Comparison of ENCODE assay signal across 27 cellular contexts in the genomic region with DNA sequence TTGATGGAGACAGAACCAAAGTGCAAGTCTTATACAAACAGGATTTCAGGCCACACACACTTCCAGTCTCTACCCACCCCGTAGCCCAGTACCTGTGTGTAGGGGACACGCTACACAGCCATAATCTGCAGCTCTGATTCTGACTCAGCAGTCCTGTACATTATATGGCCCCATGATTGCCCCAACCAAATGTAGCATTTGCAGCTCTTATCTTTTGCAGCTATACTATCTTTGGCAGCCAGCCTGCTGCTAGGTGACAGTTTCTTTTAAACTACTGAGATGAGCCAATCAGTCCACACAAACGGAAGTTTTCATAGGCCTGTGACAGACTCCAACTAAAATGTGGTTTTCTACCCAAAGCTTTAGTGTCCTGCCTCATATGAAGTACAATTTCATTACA.
"Had no signal": no experiment of that assay in that cellular context is flagged by ENCODE, and none has a peak within 500 bp of the region (broad histone marks: within the 10 kb centered on the region; RNA-seq: fewer than 3 reads in every experiment).

No MANE protein-coding gene starts in this region.

- H3K27ac Mint-ChIP-seq: activated CD4-positive, alpha-beta memory T cell treated with anti-CD3 and anti-CD28 coated beads, Interleukin-2, amount 10 ng/mL, durations not matched to agents 7 days and 5 days; activated CD4-positive, alpha-beta T cell treated with anti-CD3 and anti-CD28 coated beads, Interleukin-2, amount 10 ng/mL, durations not matched to agents 24 days and 14 days; activated CD8-positive, alpha-beta memory T cell treated with anti-CD3 and anti-CD28 coated beads, Interleukin-2, amount 10 ng/mL, durations not matched to agents 7 days and 5 days; activated naive CD4-positive, alpha-beta T cell treated with anti-CD3 and anti-CD28 coated beads, Interleukin-2, amount 50 U/mL, for 24 hours; activated T-helper 1 cell treated with anti-CD3 and anti-CD28 coated beads, Interleukin-12 subunit alpha, Interleukin-12 subunit beta, Interleukin-2, Interleukin-4 antibody, amounts not matched to agents 30 ng/mL and 10 ng/mL and 1 ng/mL, durations not matched to agents 14 hours and 24 hours and 36 hours; dendritic cell treated with granulocyte-macrophage colony-stimulating factor and Interleukin-4, amounts not matched to agents 40 ng/mL and 50 ng/mL, for 4 days; nephron had no signal

- H3K4me3 ChIP-seq: body of pancreas, cardiac muscle cell, pancreas, psoas muscle, right atrium auricular region, upper lobe of right lung had no signal

- H3K27me3 ChIP-seq: body of pancreas, cardiac muscle cell, foreskin keratinocyte, pancreas, right atrium auricular region, upper lobe of right lung had no signal

- H3K4me3 Mint-ChIP-seq: activated CD4-positive, alpha-beta memory T cell treated with anti-CD3 and anti-CD28 coated beads, Interleukin-2, amount 10 ng/mL, durations not matched to agents 7 days and 5 days; activated CD4-positive, alpha-beta T cell treated with anti-CD3 and anti-CD28 coated beads, Interleukin-2, amount 10 ng/mL, durations not matched to agents 24 days and 14 days; activated CD8-positive, alpha-beta memory T cell treated with anti-CD3 and anti-CD28 coated beads, Interleukin-2, amount 10 ng/mL, durations not matched to agents 7 days and 5 days; activated naive CD4-positive, alpha-beta T cell treated with anti-CD3 and anti-CD28 coated beads, Interleukin-2, amount 50 U/mL, for 24 hours; activated T-helper 1 cell treated with anti-CD3 and anti-CD28 coated beads, Interleukin-12 subunit alpha, Interleukin-12 subunit beta, Interleukin-2, Interleukin-4 antibody, amounts not matched to agents 30 ng/mL and 10 ng/mL and 1 ng/mL, durations not matched to agents 14 hours and 24 hours and 36 hours; dendritic cell treated with granulocyte-macrophage colony-stimulating factor and Interleukin-4, amounts not matched to agents 40 ng/mL and 50 ng/mL, for 4 days; nephron had no signal

- H3K36me3 ChIP-seq: cardiac muscle cell, pancreas, right atrium auricular region, upper lobe of right lung had no signal

- FAIRE-seq: pancreas had no signal

- H3K36me3 Mint-ChIP-seq: activated CD8-positive, alpha-beta memory T cell treated with anti-CD3 and anti-CD28 coated beads, Interleukin-2, amount 10 ng/mL, durations not matched to agents 7 days and 5 days; activated naive CD4-positive, alpha-beta T cell treated with anti-CD3 and anti-CD28 coated beads, Interleukin-2, amount 50 U/mL, for 24 hours had no signal

- H3K27ac ChIP-seq: body of pancreas, cardiac muscle cell, foreskin keratinocyte, pancreas, psoas muscle, right atrium auricular region, upper lobe of right lung had no signal

- H3K4me1 ChIP-seq: foreskin keratinocyte, psoas muscle, right atrium auricular region, upper lobe of right lung had no signal

- ATAC-seq: activated CD4-positive, CD25-positive, alpha-beta regulatory T cell treated with anti-CD3 and anti-CD28 coated beads, Interleukin-2, amount 50 U/mL, for 24 hours; activated CD8-positive, alpha-beta memory T cell treated with anti-CD3 and anti-CD28 coated beads, Interleukin-2, amount 10 ng/mL, durations not matched to agents 7 days and 5 days; body of pancreas; foreskin keratinocyte; left ventricle myocardium superior; pancreas; psoas muscle; stimulated activated naive CD8-positive, alpha-beta T cell treated with anti-CD3 and anti-CD28 coated beads, Interleukin-15, Interleukin-2, amounts not matched to agents 100 U/mL and 50 U/mL, for 24 hours; upper lobe of right lung had no signal

- H3K9me3 Mint-ChIP-seq: activated CD4-positive, alpha-beta memory T cell treated with anti-CD3 and anti-CD28 coated beads, Interleukin-2, amount 10 ng/mL, durations not matched to agents 7 days and 5 days; activated CD4-positive, alpha-beta T cell treated with anti-CD3 and anti-CD28 coated beads, Interleukin-2, amount 10 ng/mL, durations not matched to agents 24 days and 14 days; activated naive CD4-positive, alpha-beta T cell treated with anti-CD3 and anti-CD28 coated beads, Interleukin-2, amount 50 U/mL, for 24 hours; activated T-helper 1 cell treated with anti-CD3 and anti-CD28 coated beads, Interleukin-12 subunit alpha, Interleukin-12 subunit beta, Interleukin-2, Interleukin-4 antibody, amounts not matched to agents 30 ng/mL and 10 ng/mL and 1 ng/mL, durations not matched to agents 14 hours and 24 hours and 36 hours; dendritic cell treated with granulocyte-macrophage colony-stimulating factor and Interleukin-4, amounts not matched to agents 40 ng/mL and 50 ng/mL, for 4 days; nephron had no signal

- H3K9me3 ChIP-seq: body of pancreas, pancreas, psoas muscle, right atrium auricular region, upper lobe of right lung had no signal

- DNase-seq: activated CD4-positive, alpha-beta memory T cell treated with anti-CD3 and anti-CD28 coated beads, Interleukin-2, amount 10 ng/mL, durations not matched to agents 7 days and 5 days; activated CD4-positive, alpha-beta T cell treated with anti-CD3 and anti-CD28 coated beads, Interleukin-2, amount 10 ng/mL, durations not matched to agents 24 days and 14 days; activated CD8-positive, alpha-beta memory T cell treated with anti-CD3 and anti-CD28 coated beads, Interleukin-2, amount 10 ng/mL, durations not matched to agents 7 days and 5 days; activated gamma-delta T cell treated with Interleukin-2 at 50 U/mL for 16 hours; activated T-cell treated with anti-CD3 and anti-CD28 coated beads for 4 hours; anterior cingulate cortex; body of pancreas; effector CD8-positive, alpha-beta T cell; foreskin keratinocyte; hypothalamus; left ventricle myocardium superior; mammary epithelial cell; pancreas; psoas muscle; stimulated activated CD4-positive, alpha-beta T cell treated with anti-CD3 and anti-CD28 coated beads, Interleukin-12 subunit alpha, Interleukin-12 subunit beta, amount 100 ng/mL, for 4 hours; stimulated activated CD4-positive, alpha-beta T cell treated with anti-CD3 and anti-CD28 coated beads, Interleukin-4, amount 100 ng/mL, for 4 hours; stimulated activated naive CD8-positive, alpha-beta T cell treated with anti-CD3 and anti-CD28 coated beads, Interleukin-15, Interleukin-2, amounts not matched to agents 100 U/mL and 50 U/mL, for 24 hours; T-helper 1 cell; T-helper 9 cell; upper lobe of right lung had no signal

- H3K27me3 Mint-ChIP-seq: activated CD4-positive, alpha-beta memory T cell treated with anti-CD3 and anti-CD28 coated beads, Interleukin-2, amount 10 ng/mL, durations not matched to agents 7 days and 5 days; activated CD4-positive, alpha-beta T cell treated with anti-CD3 and anti-CD28 coated beads, Interleukin-2, amount 10 ng/mL, durations not matched to agents 24 days and 14 days; activated CD8-positive, alpha-beta memory T cell treated with anti-CD3 and anti-CD28 coated beads, Interleukin-2, amount 10 ng/mL, durations not matched to agents 7 days and 5 days; activated naive CD4-positive, alpha-beta T cell treated with anti-CD3 and anti-CD28 coated beads, Interleukin-2, amount 50 U/mL, for 24 hours; dendritic cell treated with granulocyte-macrophage colony-stimulating factor and Interleukin-4, amounts not matched to agents 40 ng/mL and 50 ng/mL, for 4 days had no signal

- H3K4me1 Mint-ChIP-seq: activated CD4-positive, alpha-beta memory T cell treated with anti-CD3 and anti-CD28 coated beads, Interleukin-2, amount 10 ng/mL, durations not matched to agents 7 days and 5 days; activated CD4-positive, alpha-beta T cell treated with anti-CD3 and anti-CD28 coated beads, Interleukin-2, amount 10 ng/mL, durations not matched to agents 24 days and 14 days; activated CD8-positive, alpha-beta memory T cell treated with anti-CD3 and anti-CD28 coated beads, Interleukin-2, amount 10 ng/mL, durations not matched to agents 7 days and 5 days; activated naive CD4-positive, alpha-beta T cell treated with anti-CD3 and anti-CD28 coated beads, Interleukin-2, amount 50 U/mL, for 24 hours had no signal
